In the genomic region with DNA sequence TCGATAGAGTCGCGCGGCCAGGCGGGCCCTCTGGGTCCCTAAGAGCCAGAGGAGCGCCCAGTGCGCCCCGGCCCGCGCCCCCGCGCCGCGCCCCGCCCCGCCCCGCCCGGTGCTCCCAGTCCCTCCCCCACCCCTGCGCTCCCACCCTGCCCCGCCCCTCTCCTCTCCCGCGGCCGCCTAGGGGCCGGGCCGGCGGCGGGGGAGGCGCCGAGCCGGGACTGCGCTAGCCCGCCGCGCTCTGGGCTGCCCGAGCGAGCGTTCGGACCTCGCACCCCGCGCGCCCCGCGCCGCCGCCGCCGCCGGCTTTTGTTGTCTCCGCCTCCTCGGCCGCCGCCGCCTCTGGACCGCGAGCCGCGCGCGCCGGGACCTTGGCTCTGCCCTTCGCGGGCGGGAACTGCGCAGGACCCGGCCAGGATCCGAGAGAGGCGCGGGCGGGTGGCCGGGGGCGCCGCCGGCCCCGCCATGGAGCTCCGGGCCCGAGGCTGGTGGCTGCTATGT, we compare ENCODE assay signal across 1 cellular context.
A peak's percentile ranks its signal among the peaks of the same experiment; 100 is the strongest.
TF ChIP-seq lines count a peak whose summit lies in the region.

GPC1 (plus strand) TSS at position 207 of the 498 bp plus-strand sequence; CDS start at position 463, 256 bp downstream.

TF ChIP-seq in K562, 482 proteins besides CTCF, POLR2A, EP300 and RAD21 (continued from another document and continues in another):
- TF ChIP-seq ARID3B (CRISPR knock-in tag; IDR thresholded peaks at IDR 0.05; ENCODE audit: borderline replicate concordance) (no peak), GTF2B (IDR thresholded peaks at IDR 0.05; ENCODE audit: extremely low read depth, insufficient read length) (no peak), DACH1 (IDR thresholded peaks at IDR 0.05; ENCODE audit: partially characterized antibody) (no peak), KLF13 (tag; IDR thresholded peaks at IDR 0.05; ENCODE audit: borderline replicate concordance, low read depth) (no peak), NBN (IDR thresholded peaks at IDR 0.05; ENCODE audit: low read depth) (no peak), SNRNP70 (optimal IDR thresholded peaks at IDR 0.05; ENCODE audit: low read depth, low read length) (no peak), NONO (IDR thresholded peaks at IDR 0.05; ENCODE audit: low read depth in 2 of 2, low read length in 1 of 2) (no peak), ZNF707 (CRISPR knock-in tag; conservative IDR thresholded peaks at IDR 0.05) (no peak), HDAC3 (IDR thresholded peaks at IDR 0.05; ENCODE audit: borderline replicate concordance, partially characterized antibody) (no peak), SP2 (IDR thresholded peaks at IDR 0.05; ENCODE audit: extremely low read depth, low read depth, low read length, poor library complexity, severe bottlenecking) (no peak), POLR3A (IDR thresholded peaks at IDR 0.05; ENCODE audit: borderline replicate concordance, extremely low read depth, insufficient read depth, insufficient read length) (no peak), ZNF23 (CRISPR knock-in tag; IDR thresholded peaks at IDR 0.05) (no peak), RBM34 (IDR thresholded peaks at IDR 0.05; ENCODE audit: borderline replicate concordance, insufficient read depth, low read length) (no peak), GABPA (tag; conservative IDR thresholded peaks at IDR 0.05; ENCODE audit: low read depth) (peak; percentile 68), CTBP1 (IDR thresholded peaks at IDR 0.05; ENCODE audit: borderline replicate concordance) (peak; percentile 57; the same call in 1 of the 2 replicates), HEY1 (CRISPR knock-in tag; IDR thresholded peaks at IDR 0.05; ENCODE audit: borderline replicate concordance) (no peak), NRF1 (conservative IDR thresholded peaks at IDR 0.05 in 1 of 2, IDR thresholded peaks at IDR 0.05 in 1 of 2) (peak in 1 of 2 experiments; percentile 24; a peak in 2 of 4 replicates), ZC3H4 (CRISPR knock-in tag; IDR thresholded peaks at IDR 0.05; ENCODE audit: borderline replicate concordance) (no peak), FOXM1 (IDR thresholded peaks at IDR 0.05; ENCODE audit: low read depth) (no peak), FOXM1 (CRISPR knock-in tag; IDR thresholded peaks at IDR 0.05; ENCODE audit: low read depth) (no peak), TCF7L2 (IDR thresholded peaks at IDR 0.05; ENCODE audit: low read depth, low read length) (no peak), ZNF3 (CRISPR knock-in tag; IDR thresholded peaks at IDR 0.05) (no peak), ATF1 (CRISPR knock-in tag; IDR thresholded peaks at IDR 0.05) (no peak), ATF1 (tag; IDR thresholded peaks at IDR 0.05) (no peak), CBX3 (IDR thresholded peaks at IDR 0.05; ENCODE audit: borderline replicate concordance in 1 of 2, low read length in 2 of 2) (no peak), HMG20A (CRISPR knock-in tag; conservative IDR thresholded peaks at IDR 0.05) (no peak), EGR1 (conservative IDR thresholded peaks at IDR 0.05) (no peak), ZNF780A (CRISPR knock-in tag; IDR thresholded peaks at IDR 0.05) (no peak), NCOR1 (IDR thresholded peaks at IDR 0.05) (no peak), JUNB (CRISPR knock-in tag; conservative IDR thresholded peaks at IDR 0.05) (no peak), ZNF695 (CRISPR knock-in tag; IDR thresholded peaks at IDR 0.05) (no peak), RAD51 (IDR thresholded peaks at IDR 0.05; ENCODE audit: borderline replicate concordance, low read depth) (no peak), ZBTB1 (CRISPR knock-in tag; IDR thresholded peaks at IDR 0.05; ENCODE audit: borderline replicate concordance, low read depth) (no peak), L3MBTL2 (IDR thresholded peaks at IDR 0.05) (peak; percentile 58), ZNF551 (CRISPR knock-in tag; IDR thresholded peaks at IDR 0.05) (no peak), KDM4B (IDR thresholded peaks at IDR 0.05; ENCODE audit: borderline replicate concordance in 2 of 2, low read depth in 1 of 2) (no peak), PCBP2 (IDR thresholded peaks at IDR 0.05; ENCODE audit: low read depth, low read length, poor library complexity, severe bottlenecking) (no peak), HNRNPH1 (optimal IDR thresholded peaks at IDR 0.05; ENCODE audit: low read depth, low read length) (no peak), RBM39 (optimal IDR thresholded peaks at IDR 0.05; ENCODE audit: low read depth, low read length) (no peak), SMARCC2 (IDR thresholded peaks at IDR 0.05; ENCODE audit: low read depth) (no peak), RB1 (IDR thresholded peaks at IDR 0.05; ENCODE audit: low read depth) (0 out of 2 replicates have a peak, but pooled peaks have one; percentile 17), MTA2 (IDR thresholded peaks at IDR 0.05; ENCODE audit: low read depth) (no peak), COPS2 (conservative IDR thresholded peaks at IDR 0.05) (no peak), GTF2E2 (tag; IDR thresholded peaks at IDR 0.05) (no peak), SREBF1 (IDR thresholded peaks at IDR 0.05; ENCODE audit: borderline replicate concordance, low read depth, low read length) (no peak), ZNF311 (CRISPR knock-in tag; IDR thresholded peaks at IDR 0.05) (no peak), EWSR1 (IDR thresholded peaks at IDR 0.05; ENCODE audit: borderline replicate concordance, low read depth, partially characterized antibody) (no peak), BDP1 (IDR thresholded peaks at IDR 0.05; ENCODE audit: insufficient read depth, insufficient read length) (no peak)
- TF ChIP-seq, protein P1, sequence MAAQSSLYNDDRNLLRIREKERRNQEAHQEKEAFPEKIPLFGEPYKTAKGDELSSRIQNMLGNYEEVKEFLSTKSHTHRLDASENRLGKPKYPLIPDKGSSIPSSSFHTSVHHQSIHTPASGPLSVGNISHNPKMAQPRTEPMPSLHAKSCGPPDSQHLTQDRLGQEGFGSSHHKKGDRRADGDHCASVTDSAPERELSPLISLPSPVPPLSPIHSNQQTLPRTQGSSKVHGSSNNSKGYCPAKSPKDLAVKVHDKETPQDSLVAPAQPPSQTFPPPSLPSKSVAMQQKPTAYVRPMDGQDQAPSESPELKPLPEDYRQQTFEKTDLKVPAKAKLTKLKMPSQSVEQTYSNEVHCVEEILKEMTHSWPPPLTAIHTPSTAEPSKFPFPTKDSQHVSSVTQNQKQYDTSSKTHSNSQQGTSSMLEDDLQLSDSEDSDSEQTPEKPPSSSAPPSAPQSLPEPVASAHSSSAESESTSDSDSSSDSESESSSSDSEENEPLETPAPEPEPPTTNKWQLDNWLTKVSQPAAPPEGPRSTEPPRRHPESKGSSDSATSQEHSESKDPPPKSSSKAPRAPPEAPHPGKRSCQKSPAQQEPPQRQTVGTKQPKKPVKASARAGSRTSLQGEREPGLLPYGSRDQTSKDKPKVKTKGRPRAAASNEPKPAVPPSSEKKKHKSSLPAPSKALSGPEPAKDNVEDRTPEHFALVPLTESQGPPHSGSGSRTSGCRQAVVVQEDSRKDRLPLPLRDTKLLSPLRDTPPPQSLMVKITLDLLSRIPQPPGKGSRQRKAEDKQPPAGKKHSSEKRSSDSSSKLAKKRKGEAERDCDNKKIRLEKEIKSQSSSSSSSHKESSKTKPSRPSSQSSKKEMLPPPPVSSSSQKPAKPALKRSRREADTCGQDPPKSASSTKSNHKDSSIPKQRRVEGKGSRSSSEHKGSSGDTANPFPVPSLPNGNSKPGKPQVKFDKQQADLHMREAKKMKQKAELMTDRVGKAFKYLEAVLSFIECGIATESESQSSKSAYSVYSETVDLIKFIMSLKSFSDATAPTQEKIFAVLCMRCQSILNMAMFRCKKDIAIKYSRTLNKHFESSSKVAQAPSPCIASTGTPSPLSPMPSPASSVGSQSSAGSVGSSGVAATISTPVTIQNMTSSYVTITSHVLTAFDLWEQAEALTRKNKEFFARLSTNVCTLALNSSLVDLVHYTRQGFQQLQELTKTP (IDR thresholded peaks at IDR 0.05; ENCODE audit: low read depth in 1 of 2, partially characterized antibody in 2 of 2) = no peak
- TF ChIP-seq, protein P2, sequence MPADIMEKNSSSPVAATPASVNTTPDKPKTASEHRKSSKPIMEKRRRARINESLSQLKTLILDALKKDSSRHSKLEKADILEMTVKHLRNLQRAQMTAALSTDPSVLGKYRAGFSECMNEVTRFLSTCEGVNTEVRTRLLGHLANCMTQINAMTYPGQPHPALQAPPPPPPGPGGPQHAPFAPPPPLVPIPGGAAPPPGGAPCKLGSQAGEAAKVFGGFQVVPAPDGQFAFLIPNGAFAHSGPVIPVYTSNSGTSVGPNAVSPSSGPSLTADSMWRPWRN (IDR thresholded peaks at IDR 0.05; ENCODE audit: low read depth) = no peak
- TF ChIP-seq, protein P3, sequence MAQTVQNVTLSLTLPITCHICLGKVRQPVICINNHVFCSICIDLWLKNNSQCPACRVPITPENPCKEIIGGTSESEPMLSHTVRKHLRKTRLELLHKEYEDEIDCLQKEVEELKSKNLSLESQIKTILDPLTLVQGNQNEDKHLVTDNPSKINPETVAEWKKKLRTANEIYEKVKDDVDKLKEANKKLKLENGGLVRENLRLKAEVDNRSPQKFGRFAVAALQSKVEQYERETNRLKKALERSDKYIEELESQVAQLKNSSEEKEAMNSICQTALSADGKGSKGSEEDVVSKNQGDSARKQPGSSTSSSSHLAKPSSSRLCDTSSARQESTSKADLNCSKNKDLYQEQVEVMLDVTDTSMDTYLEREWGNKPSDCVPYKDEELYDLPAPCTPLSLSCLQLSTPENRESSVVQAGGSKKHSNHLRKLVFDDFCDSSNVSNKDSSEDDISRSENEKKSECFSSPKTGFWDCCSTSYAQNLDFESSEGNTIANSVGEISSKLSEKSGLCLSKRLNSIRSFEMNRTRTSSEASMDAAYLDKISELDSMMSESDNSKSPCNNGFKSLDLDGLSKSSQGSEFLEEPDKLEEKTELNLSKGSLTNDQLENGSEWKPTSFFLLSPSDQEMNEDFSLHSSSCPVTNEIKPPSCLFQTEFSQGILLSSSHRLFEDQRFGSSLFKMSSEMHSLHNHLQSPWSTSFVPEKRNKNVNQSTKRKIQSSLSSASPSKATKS (CRISPR knock-in tag; IDR thresholded peaks at IDR 0.05) = no peak
- TF ChIP-seq, protein P4, sequence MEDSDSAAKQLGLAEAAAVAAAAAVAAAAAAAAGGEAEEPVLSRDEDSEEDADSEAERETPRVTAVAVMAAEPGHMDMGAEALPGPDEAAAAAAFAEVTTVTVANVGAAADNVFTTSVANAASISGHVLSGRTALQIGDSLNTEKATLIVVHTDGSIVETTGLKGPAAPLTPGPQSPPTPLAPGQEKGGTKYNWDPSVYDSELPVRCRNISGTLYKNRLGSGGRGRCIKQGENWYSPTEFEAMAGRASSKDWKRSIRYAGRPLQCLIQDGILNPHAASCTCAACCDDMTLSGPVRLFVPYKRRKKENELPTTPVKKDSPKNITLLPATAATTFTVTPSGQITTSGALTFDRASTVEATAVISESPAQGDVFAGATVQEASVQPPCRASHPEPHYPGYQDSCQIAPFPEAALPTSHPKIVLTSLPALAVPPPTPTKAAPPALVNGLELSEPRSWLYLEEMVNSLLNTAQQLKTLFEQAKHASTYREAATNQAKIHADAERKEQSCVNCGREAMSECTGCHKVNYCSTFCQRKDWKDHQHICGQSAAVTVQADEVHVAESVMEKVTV (CRISPR knock-in tag; IDR thresholded peaks at IDR 0.05) = no peak
- TF ChIP-seq, protein P5, sequence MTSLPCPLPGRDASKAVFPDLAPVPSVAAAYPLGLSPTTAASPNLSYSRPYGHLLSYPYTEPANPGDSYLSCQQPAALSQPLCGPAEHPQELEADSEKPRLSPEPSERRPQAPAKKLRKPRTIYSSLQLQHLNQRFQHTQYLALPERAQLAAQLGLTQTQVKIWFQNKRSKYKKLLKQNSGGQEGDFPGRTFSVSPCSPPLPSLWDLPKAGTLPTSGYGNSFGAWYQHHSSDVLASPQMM (CRISPR knock-in tag; IDR thresholded peaks at IDR 0.05) = no peak
- TF ChIP-seq, protein P6, sequence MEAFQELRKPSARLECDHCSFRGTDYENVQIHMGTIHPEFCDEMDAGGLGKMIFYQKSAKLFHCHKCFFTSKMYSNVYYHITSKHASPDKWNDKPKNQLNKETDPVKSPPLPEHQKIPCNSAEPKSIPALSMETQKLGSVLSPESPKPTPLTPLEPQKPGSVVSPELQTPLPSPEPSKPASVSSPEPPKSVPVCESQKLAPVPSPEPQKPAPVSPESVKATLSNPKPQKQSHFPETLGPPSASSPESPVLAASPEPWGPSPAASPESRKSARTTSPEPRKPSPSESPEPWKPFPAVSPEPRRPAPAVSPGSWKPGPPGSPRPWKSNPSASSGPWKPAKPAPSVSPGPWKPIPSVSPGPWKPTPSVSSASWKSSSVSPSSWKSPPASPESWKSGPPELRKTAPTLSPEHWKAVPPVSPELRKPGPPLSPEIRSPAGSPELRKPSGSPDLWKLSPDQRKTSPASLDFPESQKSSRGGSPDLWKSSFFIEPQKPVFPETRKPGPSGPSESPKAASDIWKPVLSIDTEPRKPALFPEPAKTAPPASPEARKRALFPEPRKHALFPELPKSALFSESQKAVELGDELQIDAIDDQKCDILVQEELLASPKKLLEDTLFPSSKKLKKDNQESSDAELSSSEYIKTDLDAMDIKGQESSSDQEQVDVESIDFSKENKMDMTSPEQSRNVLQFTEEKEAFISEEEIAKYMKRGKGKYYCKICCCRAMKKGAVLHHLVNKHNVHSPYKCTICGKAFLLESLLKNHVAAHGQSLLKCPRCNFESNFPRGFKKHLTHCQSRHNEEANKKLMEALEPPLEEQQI (IDR thresholded peaks at IDR 0.05) = no peak
- TF ChIP-seq, protein P7, sequence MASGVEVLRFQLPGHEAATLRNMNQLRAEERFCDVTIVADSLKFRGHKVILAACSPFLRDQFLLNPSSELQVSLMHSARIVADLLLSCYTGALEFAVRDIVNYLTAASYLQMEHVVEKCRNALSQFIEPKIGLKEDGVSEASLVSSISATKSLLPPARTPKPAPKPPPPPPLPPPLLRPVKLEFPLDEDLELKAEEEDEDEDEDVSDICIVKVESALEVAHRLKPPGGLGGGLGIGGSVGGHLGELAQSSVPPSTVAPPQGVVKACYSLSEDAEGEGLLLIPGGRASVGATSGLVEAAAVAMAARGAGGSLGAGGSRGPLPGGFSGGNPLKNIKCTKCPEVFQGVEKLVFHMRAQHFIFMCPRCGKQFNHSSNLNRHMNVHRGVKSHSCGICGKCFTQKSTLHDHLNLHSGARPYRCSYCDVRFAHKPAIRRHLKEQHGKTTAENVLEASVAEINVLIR (CRISPR knock-in tag; IDR thresholded peaks at IDR 0.05) = no peak
